21 cellular contexts compared by ENCODE assay signal in genomic region chrX:113136841-113137240, GRCh38.
"Had no signal": no experiment of that assay in that cellular context is flagged by ENCODE, and none has a peak within 500 bp of the region (broad histone marks: within the 10 kb centered on the region; RNA-seq: fewer than 3 reads in every experiment).

No MANE protein-coding gene starts in this region.

- H3K27me3 ChIP-seq: ovary, sigmoid colon, testis, upper lobe of left lung had no signal

- H3K4me1 ChIP-seq: psoas muscle, sigmoid colon, testis, tibial nerve, upper lobe of left lung had no signal

- H3K36me3 ChIP-seq: ovary, sigmoid colon, tibial nerve, upper lobe of left lung had no signal

- H3K27ac ChIP-seq: dorsolateral prefrontal cortex, ovary, psoas muscle, sigmoid colon, testis, tibial nerve, upper lobe of left lung had no signal

- ATAC-seq: left ventricle myocardium superior; natural killer cell; psoas muscle; right cardiac atrium; stimulated activated memory B cell treated with anti-CD40 and anti-IgM and Interleukin-4, amounts not matched to agents 10 μg/mL and 1 μg/mL and 100 μg/mL, for 72 hours; stimulated activated naive CD8-positive, alpha-beta T cell treated with anti-CD3 and anti-CD28 coated beads, Interleukin-15, Interleukin-2, amounts not matched to agents 100 U/mL and 50 U/mL, for 24 hours had no signal

- DNase-seq: dorsolateral prefrontal cortex; effector CD4-positive, alpha-beta T cell; immature natural killer cell; islet precursor cell; kidney glomerular epithelial cell; left ventricle myocardium superior; natural killer cell; occipital lobe; ovary; posterior cingulate gyrus; psoas muscle; right cardiac atrium; sigmoid colon; stimulated activated CD4-positive, alpha-beta T cell treated with anti-CD3 and anti-CD28 coated beads, Interleukin-4, amount 100 ng/mL, for 4 hours; stimulated activated naive CD8-positive, alpha-beta T cell treated with anti-CD3 and anti-CD28 coated beads, Interleukin-15, Interleukin-2, amounts not matched to agents 100 U/mL and 50 U/mL, for 24 hours; substantia nigra; testis; upper lobe of left lung had no signal

- H3K9me3 ChIP-seq: psoas muscle, sigmoid colon, testis, tibial nerve, upper lobe of left lung had no signal

- H3K4me3 ChIP-seq: dorsolateral prefrontal cortex, lung, ovary, psoas muscle, sigmoid colon, testis, tibial nerve, upper lobe of left lung had no signal
